Comparison of ENCODE assay signal across 26 cellular contexts in the genomic region with DNA sequence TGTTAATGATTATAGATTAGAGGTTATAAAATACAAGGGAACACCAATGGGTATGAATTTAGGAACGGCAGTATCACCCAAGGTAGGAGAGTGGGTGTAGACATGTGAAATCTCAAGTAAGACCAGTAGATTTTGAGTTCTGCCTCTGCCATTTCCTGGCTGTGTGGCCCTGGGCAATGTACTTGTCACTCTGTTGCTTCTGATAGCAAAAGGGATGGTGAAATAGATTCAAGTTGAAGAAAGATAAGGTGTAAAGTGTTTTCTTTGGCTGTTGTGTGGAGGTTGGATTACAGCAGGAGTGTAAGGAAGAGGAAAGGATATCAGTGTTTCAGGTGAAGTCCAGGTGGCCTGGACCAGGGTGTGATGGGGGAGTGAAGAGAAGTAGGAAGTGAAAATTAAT.
A peak's percentile ranks its signal among the peaks of the same experiment; 100 is the strongest.
DNase-seq lines count a peak whose midpoint lies in the region; ATAC-seq, FAIRE-seq and TF ChIP-seq lines count a peak whose summit lies in the region.
"Had no signal": no experiment of that assay in that cellular context is flagged by ENCODE, and none has a peak within 500 bp of the region (broad histone marks: within the 10 kb centered on the region; RNA-seq: fewer than 3 reads in every experiment).

No MANE protein-coding gene starts in this region.

- H3K4me1 ChIP-seq in IMR-90 (ENCODE audit: control insufficient read depth, insufficient read depth, low read length) (peaks cover 9% of the 10 kb centered on the region), astrocyte (ENCODE audit: insufficient read depth, low read length) (no peaks in the 10 kb centered on the region), small intestine (ENCODE audit: control insufficient read depth in 2 of 2, insufficient read depth in 1 of 2, low read depth in 1 of 2, low read length in 1 of 2) (no peaks in the 10 kb centered on the region), gastrocnemius medialis (no peaks in the 10 kb centered on the region)
- H3K4me1 ChIP-seq: BE2C, HAP-1 had no signal

- no peaks in the 10 kb centered on the region for H3K79me1 ChIP-seq in IMR-90 (ENCODE audit: low read depth in 1 of 2, low read length in 2 of 2)

- H3K27me3 ChIP-seq in IMR-90 (ENCODE audit: control insufficient read depth, insufficient read depth, low read length) (no peaks in the 10 kb centered on the region), astrocyte (ENCODE audit: insufficient read depth, low read length) (no peaks in the 10 kb centered on the region), small intestine (ENCODE audit: control insufficient read depth in 2 of 2, insufficient read depth in 2 of 2, low read length in 2 of 2) (no peaks in the 10 kb centered on the region), gastrocnemius medialis (no peaks in the 10 kb centered on the region)
- H3K27me3 ChIP-seq: BE2C; BLaER1 treated with 17β-estradiol and CSF1 and Interleukin-3, amounts not matched to agents 10 nM and 100 nM had no signal

- ATAC-seq in IMR-90 (ENCODE audit: low read depth) (no peak), GM21737 (IDR thresholded peaks at IDR 0.05; ENCODE audit: unreplicated experiment) (no peak), gastrocnemius medialis (no peak), GM19452 (IDR thresholded peaks at IDR 0.05; ENCODE audit: unreplicated experiment) (no peak)
- ATAC-seq: A549, GM12878, GM23338 had no signal

- H2BK15ac ChIP-seq in IMR-90 (ENCODE audit: low read depth, low read length) = no peak overlapping the region

- no peak overlapping the region for H2BK5ac ChIP-seq in IMR-90 (ENCODE audit: low read depth, low read length, poor library complexity, severe bottlenecking)

- no peaks in the 10 kb centered on the region for H3K36me3 Mint-ChIP-seq in astrocyte (ENCODE audit: low read depth, unreplicated experiment)
- H3K36me3 Mint-ChIP-seq: CD14-positive monocyte had no signal

- H3K4me3 Mint-ChIP-seq in astrocyte (ENCODE audit: unreplicated experiment) = peak overlapping the region; percentile 20
- H3K4me3 Mint-ChIP-seq: CD14-positive monocyte; CD4-positive, alpha-beta T cell; CD8-positive, alpha-beta memory T cell; GM23338; HFFc6 had no signal

- BruUV-seq in IMR-90 (replicated peaks; lab: Mats Ljungman, UMichigan) = no TSS peak

- H3K9me3 Mint-ChIP-seq in astrocyte (ENCODE audit: unreplicated experiment) = no peaks in the 10 kb centered on the region
- H3K9me3 Mint-ChIP-seq: CD4-positive, alpha-beta T cell; CD8-positive, alpha-beta memory T cell; GM23338; HFFc6 had no signal

- POLR2A ChIA-PET in IMR-90 (lab: Charles Lee; ENCODE audit: unreplicated experiment) = no interaction called here

- no CpG with 5 or more reads among the region's 1 CpG for WGBS in IMR-90 (ENCODE audit: extremely low coverage in 2 of 2, insufficient read length in 1 of 2), 2 experiments
- 24 to 66% (median 28%) methylated on average over 1 of the region's 1 CpG for WGBS in small intestine, 3 donors

- H2AK5ac ChIP-seq in IMR-90 (ENCODE audit: low read depth, low read length) = no peak overlapping the region

- no peak overlapping the region for H3K23ac ChIP-seq in IMR-90 (ENCODE audit: low read depth, low read length)

- CTCF ChIA-PET in IMR-90 (lab: Yijun Ruan, JAX) = no interaction called here

- H3K27me3 Mint-ChIP-seq in astrocyte (ENCODE audit: low read depth, unreplicated experiment) = no peaks in the 10 kb centered on the region
- H3K27me3 Mint-ChIP-seq: CD4-positive, alpha-beta T cell; CD8-positive, alpha-beta memory T cell had no signal

- in situ Hi-C loops in IMR-90 (cut with MboI; ENCODE audit: low sequenced_read_pairs) = no loop called here
- in situ Hi-C loops in gastrocnemius medialis (cut with MboI; ENCODE audit: low sequenced_read_pairs in 4 of 4) = no loop called here

- H4K8ac ChIP-seq in IMR-90 (ENCODE audit: low read depth in 2 of 2, low read length in 2 of 2) = peak overlapping the region in 1 of 2 experiments; percentile 32; a peak in 1 of 4 replicates

- FAIRE-seq in astrocyte (lab: Jason Lieb, UNC) (no peak), small intestine (lab: Jason Lieb, UNC) (no peak)
- FAIRE-seq: A549, D721Med, GM12878, H54 had no signal

- H3K4me3 ChIP-seq in IMR-90 (ENCODE audit: insufficient read depth, low read depth, low read length) = no peak overlapping the region
- H3K4me3 ChIP-seq in astrocyte (ENCODE audit: insufficient read depth, low read depth, low read length) = no peak overlapping the region
- H3K4me3 ChIP-seq in small intestine (ENCODE audit: low read depth in 1 of 2, low read length in 2 of 2) = no peak overlapping the region
- no peak overlapping the region for H3K4me3 ChIP-seq in gastrocnemius medialis
- H3K4me3 ChIP-seq: A549; BLaER1 treated with 17β-estradiol and CSF1 and Interleukin-3, amounts not matched to agents 10 nM and 100 nM; GM12878; GM23338; HAP-1 had no signal

- TF ChIP-seq RAD21 in IMR-90 (IDR thresholded peaks at IDR 0.05; ENCODE audit: low read length) = no peak

- H3K56ac ChIP-seq in IMR-90 (ENCODE audit: extremely low read depth, insufficient read depth, low read length) = no peak overlapping the region

- H2AFZ ChIP-seq in IMR-90 (replicated peaks; ENCODE audit: low read length, poor library complexity) (no peak overlapping the region), astrocyte (ENCODE audit: low read depth, low read length) (no peak overlapping the region)
- H2AFZ ChIP-seq: GM23338 had no signal

- H3K14ac ChIP-seq in IMR-90 (replicated peaks; ENCODE audit: low read depth, low read length) = no peak overlapping the region

- TF ChIP-seq POLR2A in IMR-90 (IDR thresholded peaks at IDR 0.05; ENCODE audit: low read depth, low read length) (no peak), gastrocnemius medialis (IDR thresholded peaks at IDR 0.05) (no peak)

- no peaks in the 10 kb centered on the region for H3K9me1 ChIP-seq in IMR-90 (ENCODE audit: insufficient read depth, low read length)

- H2AK9ac ChIP-seq in IMR-90 (replicated peaks; ENCODE audit: low read depth, low read length, poor library complexity) = no peak overlapping the region

- no peak overlapping the region for H3K27ac Mint-ChIP-seq in astrocyte (ENCODE audit: unreplicated experiment)
- H3K27ac Mint-ChIP-seq: CD14-positive monocyte; CD4-positive, alpha-beta T cell; CD8-positive, alpha-beta memory T cell; GM23338; HFFc6 had no signal

- H3K27ac ChIP-seq in IMR-90 (ENCODE audit: insufficient read depth, low read length) = no peak overlapping the region
- no peak overlapping the region for H3K27ac ChIP-seq in astrocyte (ENCODE audit: low read depth, low read length)
- no peak overlapping the region for H3K27ac ChIP-seq in small intestine (ENCODE audit: low read depth in 1 of 2, low read length in 1 of 2)
- H3K27ac ChIP-seq in gastrocnemius medialis = no peak overlapping the region
- H3K27ac ChIP-seq: A549; BLaER1 treated with 17β-estradiol and CSF1 and Interleukin-3, amounts not matched to agents 10 nM and 100 nM had no signal

- no peak overlapping the region for H4K5ac ChIP-seq in IMR-90 (ENCODE audit: low read depth, low read length)

- no peak overlapping the region for H4K91ac ChIP-seq in IMR-90 (ENCODE audit: insufficient read depth, low read depth, low read length)

- TF ChIP-seq CTCF in IMR-90 (conservative IDR thresholded peaks at IDR 0.05; ENCODE audit: low read depth, low read length) (no peak), astrocyte (IDR thresholded peaks at IDR 0.05; ENCODE audit: insufficient read depth, low read depth, low read length) (no peak), gastrocnemius medialis (IDR thresholded peaks at IDR 0.05 in 4 of 5, conservative IDR thresholded peaks at IDR 0.05 in 1 of 5) (no peak)

- no peak overlapping the region for H2BK120ac ChIP-seq in IMR-90 (ENCODE audit: low read depth, low read length)

- DNase-seq in IMR-90 (no peak), astrocyte (ENCODE audit: low read depth) (no peak), left kidney (ENCODE audit: low read depth, low spot score) (peak; percentile 16), small intestine (peak; percentile 62), gastrocnemius medialis (no peak)
- DNase-seq: 8988T; ACHN; AML-193; BE2C; CD4-positive, alpha-beta T cell; CD8-positive, alpha-beta memory T cell; DMS 273 treated with DMSO at 0.1 percent for 48 hours; DMS79; EL; GDM1; HFFc6 had no signal

- dilution Hi-C loops in IMR-90 (cut with HindIII; ENCODE audit: low sequenced_read_pairs, unreplicated experiment) = no loop called here

- H3K36me3 ChIP-seq in IMR-90 (ENCODE audit: control insufficient read depth, insufficient read depth, low read length) (no peaks in the 10 kb centered on the region), astrocyte (ENCODE audit: insufficient read depth, low read length) (no peaks in the 10 kb centered on the region), small intestine (ENCODE audit: control insufficient read depth in 2 of 2, insufficient read depth in 2 of 2, low read length in 2 of 2) (no peaks in the 10 kb centered on the region), gastrocnemius medialis (no peaks in the 10 kb centered on the region)
- H3K36me3 ChIP-seq: BE2C; BLaER1 treated with 17β-estradiol and CSF1 and Interleukin-3, amounts not matched to agents 10 nM and 100 nM; HAP-1 had no signal

- H4K20me1 ChIP-seq in IMR-90 (ENCODE audit: insufficient read depth, low read length) (no peaks in the 10 kb centered on the region), astrocyte (ENCODE audit: insufficient read depth, low read length) (no peaks in the 10 kb centered on the region)
- H4K20me1 ChIP-seq: BLaER1 treated with 17β-estradiol and CSF1 and Interleukin-3, amounts not matched to agents 10 nM and 100 nM had no signal

- no peaks in the 10 kb centered on the region for H3K79me2 ChIP-seq in astrocyte (ENCODE audit: insufficient read depth, low read length)

- H3K18ac ChIP-seq in IMR-90 (ENCODE audit: low read depth, low read length) = 0 out of 2 replicates have a peak overlapping the region, but pooled peaks have one; percentile 2

- H3K9me3 ChIP-seq in IMR-90 (ENCODE audit: control insufficient read depth, insufficient read depth, low read length) = no peaks in the 10 kb centered on the region
- no peaks in the 10 kb centered on the region for H3K9me3 ChIP-seq in astrocyte (ENCODE audit: insufficient read depth, low read depth, low read length)
- no peaks in the 10 kb centered on the region for H3K9me3 ChIP-seq in small intestine (ENCODE audit: control insufficient read depth, low read depth)
- no peaks in the 10 kb centered on the region for H3K9me3 ChIP-seq in gastrocnemius medialis
- H3K9me3 ChIP-seq: A549; BE2C; BLaER1 treated with 17β-estradiol and CSF1 and Interleukin-3, amounts not matched to agents 10 nM and 100 nM; HAP-1 had no signal

- H3K4me1 Mint-ChIP-seq in astrocyte (ENCODE audit: low read depth, unreplicated experiment) = peaks cover 4% of the 10 kb centered on the region
- H3K4me1 Mint-ChIP-seq: CD8-positive, alpha-beta memory T cell; GM23338 had no signal

- no peak overlapping the region for H3K9ac ChIP-seq in IMR-90 (ENCODE audit: low read depth, low read length)
- no peak overlapping the region for H3K9ac ChIP-seq in astrocyte (ENCODE audit: low read length)
- H3K9ac ChIP-seq: BLaER1 treated with 17β-estradiol and CSF1 and Interleukin-3, amounts not matched to agents 10 nM and 100 nM had no signal

- H3K4ac ChIP-seq in IMR-90 (ENCODE audit: low read depth, low read length) = no peak overlapping the region

- no peak overlapping the region for H2BK20ac ChIP-seq in IMR-90 (ENCODE audit: low read depth, low read length)

- intact Hi-C loops in IMR-90 (cut with micrococcal nuclease) (no loop called here), gastrocnemius medialis (cut with DNase I; ENCODE audit: low total_unique reads) (no loop called here)

- no peak overlapping the region for H3K4me2 ChIP-seq in IMR-90 (ENCODE audit: low read depth, low read length)
- no peak overlapping the region for H3K4me2 ChIP-seq in astrocyte (ENCODE audit: low read length)
- H3K4me2 ChIP-seq: A549; BLaER1 treated with 17β-estradiol and CSF1 and Interleukin-3, amounts not matched to agents 10 nM and 100 nM; GM23338 had no signal

Comparison
In these comparisons a context has a peak if more than half of its experiments do, and no peak if none do; other contexts are left out.
1. DNase-seq: peak in left kidney (single experiment) and small intestine (single experiment); none in IMR-90 (single experiment), astrocyte (single experiment) and gastrocnemius medialis (0 of 2).